Comparison of ENCODE assay signal across 21 cellular contexts in genomic region chr3:194549853-194550252, GRCh38.
"Had no signal": no experiment of that assay in that cellular context is flagged by ENCODE, and none has a peak within 500 bp of the region (broad histone marks: within the 10 kb centered on the region; RNA-seq: fewer than 3 reads in every experiment).

No MANE protein-coding gene starts in this region.

- H3K4me3 ChIP-seq: Peyer's patch had no signal

- H3K4me1 ChIP-seq: Peyer's patch had no signal

- H3K27ac ChIP-seq: brain microvascular endothelial cell, Peyer's patch, RWPE1, VCaP had no signal

- H3K36me3 ChIP-seq: brain microvascular endothelial cell, Peyer's patch had no signal

- DNase-seq: activated CD4-positive, alpha-beta memory T cell treated with anti-CD3 and anti-CD28 coated beads for 36 hours; activated CD4-positive, alpha-beta T cell treated with anti-CD3 and anti-CD28 coated beads, Interleukin-2, amount 10 ng/mL, durations not matched to agents 7 days and 5 days; activated CD4-positive, CD25-positive, alpha-beta regulatory T cell; activated CD8-positive, alpha-beta memory T cell treated with anti-CD3 and anti-CD28 coated beads for 24 hours; activated gamma-delta T cell; activated naive CD4-positive, alpha-beta T cell treated with anti-CD3 and anti-CD28 coated beads for 36 hours; activated T-cell treated with anti-CD3 and anti-CD28 coated beads, Interleukin-2, amount 50 U/mL, for 4 hours; brain microvascular endothelial cell; Karpas-422; MM.1S; NCI-H1105 treated with DMSO at 0.1 percent for 48 hours; NCI-H1436 treated with DMSO at 0.1 percent for 48 hours; NCI-H187; NCI-H2081 treated with DMSO at 0.1 percent for 48 hours; NCI-H446; NCI-H524; Peyer's patch; SHP77 treated with DMSO at 0.1 percent for 48 hours; T-helper 1 cell had no signal

- H3K27me3 ChIP-seq: brain microvascular endothelial cell, Peyer's patch had no signal

- H3K9me3 ChIP-seq: Peyer's patch had no signal

- ATAC-seq: activated T-cell treated with anti-CD3 and anti-CD28 coated beads, Interleukin-2, amount 50 U/mL, for 4 hours had no signal
